Comparison of ENCODE assay signal across 1 cellular context in genomic region chr3:4986611-4987373, GRCh38.
A peak's percentile ranks its signal among the peaks of the same experiment; 100 is the strongest.
TF ChIP-seq lines count a peak whose summit lies in the region.

No MANE protein-coding gene starts in this region.

TF ChIP-seq in WTC11, 78 proteins besides CTCF, POLR2A, EP300 and RAD21 (continued from another document):
- TF ChIP-seq HMGXB4 (CRISPR knock-in tag; IDR thresholded peaks at IDR 0.05) (peak; percentile 40; the same call in 1 of the 2 replicates), ZNF121 (CRISPR knock-in tag; IDR thresholded peaks at IDR 0.05) (no peak), USF1 (CRISPR knock-in tag; IDR thresholded peaks at IDR 0.05) (peak; percentile 54; the same call in 1 of the 2 replicates), SP1 (CRISPR knock-in tag; conservative IDR thresholded peaks at IDR 0.05) (peak; percentile 65), ZNF219 (CRISPR knock-in tag; IDR thresholded peaks at IDR 0.05; ENCODE audit: borderline replicate concordance) (no peak), ZBTB43 (CRISPR knock-in tag; IDR thresholded peaks at IDR 0.05) (peak; percentile 61; the same call in 1 of the 2 replicates), MAX (CRISPR knock-in tag; IDR thresholded peaks at IDR 0.05) (peak; percentile 78; the same call in 1 of the 2 replicates), FOXP1 (CRISPR knock-in tag; IDR thresholded peaks at IDR 0.05; ENCODE audit: borderline replicate concordance) (peak; percentile 77; the same call in 1 of the 2 replicates), ZNF512 (CRISPR knock-in tag; IDR thresholded peaks at IDR 0.05; ENCODE audit: borderline replicate concordance) (no peak), AR (CRISPR knock-in tag; IDR thresholded peaks at IDR 0.05) (no peak), TEAD1 (CRISPR knock-in tag; IDR thresholded peaks at IDR 0.05) (0 out of 2 replicates have a peak, but pooled peaks have one; percentile 15), ATF3 (CRISPR knock-in tag; conservative IDR thresholded peaks at IDR 0.05) (no peak), GTF2I (CRISPR knock-in tag; conservative IDR thresholded peaks at IDR 0.05) (no peak), MXD4 (CRISPR knock-in tag; IDR thresholded peaks at IDR 0.05; ENCODE audit: borderline replicate concordance) (no peak), CREM (CRISPR knock-in tag; IDR thresholded peaks at IDR 0.05) (peak; percentile 72; the same call in 1 of the 2 replicates), ETV6 (CRISPR knock-in tag; IDR thresholded peaks at IDR 0.05) (peak; percentile 97)
- TF ChIP-seq, protein P1, sequence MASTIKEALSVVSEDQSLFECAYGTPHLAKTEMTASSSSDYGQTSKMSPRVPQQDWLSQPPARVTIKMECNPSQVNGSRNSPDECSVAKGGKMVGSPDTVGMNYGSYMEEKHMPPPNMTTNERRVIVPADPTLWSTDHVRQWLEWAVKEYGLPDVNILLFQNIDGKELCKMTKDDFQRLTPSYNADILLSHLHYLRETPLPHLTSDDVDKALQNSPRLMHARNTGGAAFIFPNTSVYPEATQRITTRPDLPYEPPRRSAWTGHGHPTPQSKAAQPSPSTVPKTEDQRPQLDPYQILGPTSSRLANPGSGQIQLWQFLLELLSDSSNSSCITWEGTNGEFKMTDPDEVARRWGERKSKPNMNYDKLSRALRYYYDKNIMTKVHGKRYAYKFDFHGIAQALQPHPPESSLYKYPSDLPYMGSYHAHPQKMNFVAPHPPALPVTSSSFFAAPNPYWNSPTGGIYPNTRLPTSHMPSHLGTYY (CRISPR knock-in tag; IDR thresholded peaks at IDR 0.05) = no peak
- TF ChIP-seq, protein P2, sequence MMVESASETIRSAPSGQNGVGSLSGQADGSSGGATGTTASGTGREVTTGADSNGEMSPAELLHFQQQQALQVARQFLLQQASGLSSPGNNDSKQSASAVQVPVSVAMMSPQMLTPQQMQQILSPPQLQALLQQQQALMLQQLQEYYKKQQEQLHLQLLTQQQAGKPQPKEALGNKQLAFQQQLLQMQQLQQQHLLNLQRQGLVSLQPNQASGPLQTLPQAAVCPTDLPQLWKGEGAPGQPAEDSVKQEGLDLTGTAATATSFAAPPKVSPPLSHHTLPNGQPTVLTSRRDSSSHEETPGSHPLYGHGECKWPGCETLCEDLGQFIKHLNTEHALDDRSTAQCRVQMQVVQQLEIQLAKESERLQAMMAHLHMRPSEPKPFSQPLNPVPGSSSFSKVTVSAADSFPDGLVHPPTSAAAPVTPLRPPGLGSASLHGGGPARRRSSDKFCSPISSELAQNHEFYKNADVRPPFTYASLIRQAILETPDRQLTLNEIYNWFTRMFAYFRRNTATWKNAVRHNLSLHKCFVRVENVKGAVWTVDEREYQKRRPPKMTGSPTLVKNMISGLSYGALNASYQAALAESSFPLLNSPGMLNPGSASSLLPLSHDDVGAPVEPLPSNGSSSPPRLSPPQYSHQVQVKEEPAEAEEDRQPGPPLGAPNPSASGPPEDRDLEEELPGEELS (CRISPR knock-in tag; IDR thresholded peaks at IDR 0.05) = 0 out of 2 replicates have a peak, but pooled peaks have one; percentile 36
- TF ChIP-seq, protein P3, sequence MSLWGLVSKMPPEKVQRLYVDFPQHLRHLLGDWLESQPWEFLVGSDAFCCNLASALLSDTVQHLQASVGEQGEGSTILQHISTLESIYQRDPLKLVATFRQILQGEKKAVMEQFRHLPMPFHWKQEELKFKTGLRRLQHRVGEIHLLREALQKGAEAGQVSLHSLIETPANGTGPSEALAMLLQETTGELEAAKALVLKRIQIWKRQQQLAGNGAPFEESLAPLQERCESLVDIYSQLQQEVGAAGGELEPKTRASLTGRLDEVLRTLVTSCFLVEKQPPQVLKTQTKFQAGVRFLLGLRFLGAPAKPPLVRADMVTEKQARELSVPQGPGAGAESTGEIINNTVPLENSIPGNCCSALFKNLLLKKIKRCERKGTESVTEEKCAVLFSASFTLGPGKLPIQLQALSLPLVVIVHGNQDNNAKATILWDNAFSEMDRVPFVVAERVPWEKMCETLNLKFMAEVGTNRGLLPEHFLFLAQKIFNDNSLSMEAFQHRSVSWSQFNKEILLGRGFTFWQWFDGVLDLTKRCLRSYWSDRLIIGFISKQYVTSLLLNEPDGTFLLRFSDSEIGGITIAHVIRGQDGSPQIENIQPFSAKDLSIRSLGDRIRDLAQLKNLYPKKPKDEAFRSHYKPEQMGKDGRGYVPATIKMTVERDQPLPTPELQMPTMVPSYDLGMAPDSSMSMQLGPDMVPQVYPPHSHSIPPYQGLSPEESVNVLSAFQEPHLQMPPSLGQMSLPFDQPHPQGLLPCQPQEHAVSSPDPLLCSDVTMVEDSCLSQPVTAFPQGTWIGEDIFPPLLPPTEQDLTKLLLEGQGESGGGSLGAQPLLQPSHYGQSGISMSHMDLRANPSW (CRISPR knock-in tag; conservative IDR thresholded peaks at IDR 0.05; ENCODE audit: low read depth) = no peak
- TF ChIP-seq, protein P4, sequence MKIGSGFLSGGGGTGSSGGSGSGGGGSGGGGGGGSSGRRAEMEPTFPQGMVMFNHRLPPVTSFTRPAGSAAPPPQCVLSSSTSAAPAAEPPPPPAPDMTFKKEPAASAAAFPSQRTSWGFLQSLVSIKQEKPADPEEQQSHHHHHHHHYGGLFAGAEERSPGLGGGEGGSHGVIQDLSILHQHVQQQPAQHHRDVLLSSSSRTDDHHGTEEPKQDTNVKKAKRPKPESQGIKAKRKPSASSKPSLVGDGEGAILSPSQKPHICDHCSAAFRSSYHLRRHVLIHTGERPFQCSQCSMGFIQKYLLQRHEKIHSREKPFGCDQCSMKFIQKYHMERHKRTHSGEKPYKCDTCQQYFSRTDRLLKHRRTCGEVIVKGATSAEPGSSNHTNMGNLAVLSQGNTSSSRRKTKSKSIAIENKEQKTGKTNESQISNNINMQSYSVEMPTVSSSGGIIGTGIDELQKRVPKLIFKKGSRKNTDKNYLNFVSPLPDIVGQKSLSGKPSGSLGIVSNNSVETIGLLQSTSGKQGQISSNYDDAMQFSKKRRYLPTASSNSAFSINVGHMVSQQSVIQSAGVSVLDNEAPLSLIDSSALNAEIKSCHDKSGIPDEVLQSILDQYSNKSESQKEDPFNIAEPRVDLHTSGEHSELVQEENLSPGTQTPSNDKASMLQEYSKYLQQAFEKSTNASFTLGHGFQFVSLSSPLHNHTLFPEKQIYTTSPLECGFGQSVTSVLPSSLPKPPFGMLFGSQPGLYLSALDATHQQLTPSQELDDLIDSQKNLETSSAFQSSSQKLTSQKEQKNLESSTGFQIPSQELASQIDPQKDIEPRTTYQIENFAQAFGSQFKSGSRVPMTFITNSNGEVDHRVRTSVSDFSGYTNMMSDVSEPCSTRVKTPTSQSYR (CRISPR knock-in tag; IDR thresholded peaks at IDR 0.05) = no peak
- TF ChIP-seq, protein P5, sequence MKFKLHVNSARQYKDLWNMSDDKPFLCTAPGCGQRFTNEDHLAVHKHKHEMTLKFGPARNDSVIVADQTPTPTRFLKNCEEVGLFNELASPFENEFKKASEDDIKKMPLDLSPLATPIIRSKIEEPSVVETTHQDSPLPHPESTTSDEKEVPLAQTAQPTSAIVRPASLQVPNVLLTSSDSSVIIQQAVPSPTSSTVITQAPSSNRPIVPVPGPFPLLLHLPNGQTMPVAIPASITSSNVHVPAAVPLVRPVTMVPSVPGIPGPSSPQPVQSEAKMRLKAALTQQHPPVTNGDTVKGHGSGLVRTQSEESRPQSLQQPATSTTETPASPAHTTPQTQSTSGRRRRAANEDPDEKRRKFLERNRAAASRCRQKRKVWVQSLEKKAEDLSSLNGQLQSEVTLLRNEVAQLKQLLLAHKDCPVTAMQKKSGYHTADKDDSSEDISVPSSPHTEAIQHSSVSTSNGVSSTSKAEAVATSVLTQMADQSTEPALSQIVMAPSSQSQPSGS (CRISPR knock-in tag; IDR thresholded peaks at IDR 0.05; ENCODE audit: borderline replicate concordance, low read depth) = no peak
